In genomic region chr6:25428758-25429317, GRCh38 we compare ENCODE assay signal across 18 cellular contexts.
DNase-seq lines count a peak whose midpoint lies in the region; ATAC-seq, FAIRE-seq and TF ChIP-seq lines count a peak whose summit lies in the region.
"Had no signal": no experiment of that assay in that cellular context is flagged by ENCODE, and none has a peak within 500 bp of the region (broad histone marks: within the 10 kb centered on the region; RNA-seq: fewer than 3 reads in every experiment).

No MANE protein-coding gene starts in this region.

- no peak for ATAC-seq in K562
- ATAC-seq: CD8-positive, alpha-beta T cell; HCT116 had no signal

- H3K9me1 ChIP-seq in K562 (ENCODE audit: control insufficient read depth, insufficient read depth, low read length), result no peaks in the 10 kb centered on the region

- intact Hi-C loops in K562 (cut with micrococcal nuclease) (no loop called here), esophagus squamous epithelium (cut with DNase I) (no loop called here), PC-9 (cut with micrococcal nuclease; ENCODE audit: unreplicated experiment) (no loop called here)

- H4K8ac ChIP-seq in mesendoderm (ENCODE audit: low read depth, low read length), result no peak overlapping the region

- in situ Hi-C loops in K562 (cut with MboI), result no loop called here

- TF ChIP-seq CTCF in DOHH2 (IDR thresholded peaks at IDR 0.05; ENCODE audit: low read depth, low read length, poor library complexity, severe bottlenecking), result no peak
- no peak for TF ChIP-seq CTCF in K562 (IDR thresholded peaks at IDR 0.05 in 2 of 3, conservative IDR thresholded peaks at IDR 0.05 in 1 of 3; ENCODE audit: insufficient read depth in 2 of 3, low read depth in 1 of 3, low read length in 3 of 3)
- no peak for TF ChIP-seq CTCF in esophagus squamous epithelium (IDR thresholded peaks at IDR 0.05)
- no peak for TF ChIP-seq CTCF in PC-9 (conservative IDR thresholded peaks at IDR 0.05)

- no peak overlapping the region for H3K18ac ChIP-seq in mesendoderm (ENCODE audit: low read length)

- H3K9me3 ChIP-seq in DOHH2 (ENCODE audit: control insufficient read depth, insufficient read depth, low read length) (no peaks in the 10 kb centered on the region), K562 (replicated peaks; ENCODE audit: control insufficient read depth, insufficient read depth, low read depth, low read length) (no peaks in the 10 kb centered on the region), esophagus squamous epithelium (no peaks in the 10 kb centered on the region), PC-9 (ENCODE audit: insufficient read depth, low read depth) (no peaks in the 10 kb centered on the region)

- H2AK5ac ChIP-seq in mesendoderm (ENCODE audit: low read length), result no peak overlapping the region

- DNase-seq in NCI-H226 (peak; percentile 43), K562 (ENCODE audit: extremely low read depth in 1 of 4, low spot score in 3 of 4) (no peak), mesendoderm (peak; percentile 20), esophagus squamous epithelium (lab: John Stamatoyannopoulos, UW) (no peak), PC-9 (no peak), DMS114 treated with DMSO at 0.1 percent for 48 hours (lab: John Stamatoyannopoulos, UW; ENCODE audit: unreplicated experiment) (no peak), iPS-NIHi7 (ENCODE audit: extremely low spot score) (no peak)
- DNase-seq: ACHN; CD8-positive, alpha-beta T cell; COR-L47; EL; KBM-7 had no signal

- H2AFZ ChIP-seq in K562 (ENCODE audit: low read depth, low read length) (no peak overlapping the region), PC-9 (no peak overlapping the region)

- H3K4me1 ChIP-seq in DOHH2 (ENCODE audit: control insufficient read depth, low read length), result peaks cover 64% of the 10 kb centered on the region
- no peaks in the 10 kb centered on the region for H3K4me1 ChIP-seq in K562 (replicated peaks in 1 of 2; ENCODE audit: control insufficient read depth in 2 of 2, insufficient read depth in 2 of 2, low read length in 2 of 2)
- no peaks in the 10 kb centered on the region for H3K4me1 ChIP-seq in mesendoderm (ENCODE audit: control insufficient read depth, low read depth, low read length)
- no peaks in the 10 kb centered on the region for H3K4me1 ChIP-seq in esophagus squamous epithelium
- H3K4me1 ChIP-seq in PC-9 (replicated peaks; ENCODE audit: insufficient read depth), result no peaks in the 10 kb centered on the region

- TF ChIP-seq RAD21 in K562 (CRISPR knock-in tag; conservative IDR thresholded peaks at IDR 0.05 in 1 of 2, IDR thresholded peaks at IDR 0.05 in 1 of 2), result no peak

- H3K23ac ChIP-seq in mesendoderm (ENCODE audit: low read length), result no peak overlapping the region

- no peak for FAIRE-seq in K562 (lab: Jason Lieb, UNC)
- FAIRE-seq: D721Med, G401.6, H54 had no signal

- no peak overlapping the region for H4K5ac ChIP-seq in mesendoderm (ENCODE audit: low read length)

- H3K9me2 ChIP-seq in DOHH2 (replicated peaks; ENCODE audit: control insufficient read depth, low read length) (no peaks in the 10 kb centered on the region), PC-9 (ENCODE audit: insufficient read depth) (no peaks in the 10 kb centered on the region)

- H3K27ac ChIP-seq in DOHH2 (ENCODE audit: low read depth, low read length) (no peak overlapping the region), K562 (ENCODE audit: extremely low read depth, low read depth, low read length) (no peak overlapping the region), mesendoderm (ENCODE audit: low read depth, low read length) (no peak overlapping the region), esophagus squamous epithelium (no peak overlapping the region), PC-9 (no peak overlapping the region)
- H3K27ac ChIP-seq: HL-60 had no signal

- POLR2A ChIA-PET in K562 (lab: Yijun Ruan, JAX) (no interaction called here), PC-9 (lab: Charles Lee; ENCODE audit: unreplicated experiment) (no interaction called here)

- H3K9ac ChIP-seq in K562 (ENCODE audit: insufficient read depth in 1 of 2, low read depth in 2 of 2, low read length in 2 of 2) (no peak overlapping the region), mesendoderm (ENCODE audit: low read length) (no peak overlapping the region)

- no peak for TF ChIP-seq POLR2A in K562 (conservative IDR thresholded peaks at IDR 0.05)
- TF ChIP-seq POLR2A in esophagus squamous epithelium (IDR thresholded peaks at IDR 0.05), result no peak

- no peak for TF ChIP-seq EP300 in K562 (IDR thresholded peaks at IDR 0.05; ENCODE audit: low read length)

- H2BK120ac ChIP-seq in mesendoderm (ENCODE audit: low read depth, low read length), result no peak overlapping the region

- no peaks in the 10 kb centered on the region for H4K20me1 ChIP-seq in DOHH2 (ENCODE audit: control insufficient read depth, insufficient read depth, low read depth, low read length)
- no peaks in the 10 kb centered on the region for H4K20me1 ChIP-seq in K562 (replicated peaks; ENCODE audit: control insufficient read depth, insufficient read depth, low read length)
- H4K20me1 ChIP-seq in PC-9 (ENCODE audit: insufficient read depth), result no peaks in the 10 kb centered on the region; the same call in 1 of the 2 replicates

- no TSS peak for BruUV-seq in K562 (replicated peaks; lab: Mats Ljungman, UMichigan)
- BruUV-seq in PC-9 (replicated peaks; lab: Mats Ljungman, UMichigan), result no TSS peak

- CTCF ChIA-PET in K562 (lab: Yijun Ruan, JAX; ENCODE audit: low intra/inter-chr PET ratio), result no interaction called here
- CTCF ChIA-PET in PC-9 (lab: Charles Lee), result no interaction called here

- peak overlapping the region; percentile 63; the same call in 1 of the 2 replicates for H3K4me2 ChIP-seq in DOHH2 (ENCODE audit: low read length)
- no peak overlapping the region for H3K4me2 ChIP-seq in K562 (ENCODE audit: insufficient read depth, low read length)
- H3K4me2 ChIP-seq in mesendoderm (ENCODE audit: low read length), result no peak overlapping the region
- no peak overlapping the region for H3K4me2 ChIP-seq in PC-9

- no peaks in the 10 kb centered on the region for H3K79me1 ChIP-seq in mesendoderm (ENCODE audit: low read length)

- 0% methylated on average over 1 of the region's 1 CpG for WGBS in K562 (ENCODE audit: insufficient coverage, low coverage, missing lambda C conversion rate)
- no CpG with 5 or more reads among the region's 1 CpG for WGBS in mesendoderm (ENCODE audit: extremely low coverage, insufficient coverage, low lambda C conversion rate)
- 86 to 100% methylated on average over 1 of the region's 1 CpG for WGBS in esophagus squamous epithelium, 2 donors

- no peak overlapping the region for H3K4ac ChIP-seq in mesendoderm (ENCODE audit: low read depth, low read length)

- H3F3A ChIP-seq in DOHH2 (ENCODE audit: control insufficient read depth, insufficient read depth), result peaks cover 4% of the 10 kb centered on the region; the same call in 1 of the 2 replicates
- H3F3A ChIP-seq in PC-9 (ENCODE audit: insufficient read depth, low read depth), result no peaks in the 10 kb centered on the region

- H3K4me3 ChIP-seq in DOHH2 (ENCODE audit: low read length), result no peak overlapping the region
- no peak overlapping the region for H3K4me3 ChIP-seq in K562
- H3K4me3 ChIP-seq in mesendoderm (ENCODE audit: low read length), result no peak overlapping the region
- H3K4me3 ChIP-seq in esophagus squamous epithelium, result no peak overlapping the region
- no peak overlapping the region for H3K4me3 ChIP-seq in PC-9

- no peak overlapping the region for H2BK15ac ChIP-seq in mesendoderm (replicated peaks; ENCODE audit: low read depth)

- H3K27me3 ChIP-seq in DOHH2 (ENCODE audit: control insufficient read depth, low read length) (no peaks in the 10 kb centered on the region), K562 (ENCODE audit: control insufficient read depth in 2 of 2, insufficient read depth in 2 of 2, low read length in 2 of 2) (no peaks in the 10 kb centered on the region), mesendoderm (ENCODE audit: insufficient read depth, low read length, poor library complexity) (no peaks in the 10 kb centered on the region), esophagus squamous epithelium (no peaks in the 10 kb centered on the region), PC-9 (ENCODE audit: insufficient read depth, low read depth) (no peaks in the 10 kb centered on the region)

- no peaks in the 10 kb centered on the region for H3K36me3 ChIP-seq in DOHH2 (ENCODE audit: control insufficient read depth, low read length)
- H3K36me3 ChIP-seq in K562 (ENCODE audit: control insufficient read depth, insufficient read depth, low read length), result no peaks in the 10 kb centered on the region
- no peaks in the 10 kb centered on the region for H3K36me3 ChIP-seq in mesendoderm (ENCODE audit: control insufficient read depth, insufficient read depth, low read length)
- no peaks in the 10 kb centered on the region for H3K36me3 ChIP-seq in esophagus squamous epithelium
- H3K36me3 ChIP-seq in PC-9 (ENCODE audit: low read depth), result no peaks in the 10 kb centered on the region

- H3K56ac ChIP-seq in mesendoderm (ENCODE audit: low read length), result no peak overlapping the region

- H2BK5ac ChIP-seq in mesendoderm (ENCODE audit: low read length), result no peak overlapping the region

- H3K79me2 ChIP-seq in DOHH2 (ENCODE audit: control insufficient read depth, low read length) (no peaks in the 10 kb centered on the region), K562 (ENCODE audit: control insufficient read depth, insufficient read depth, low read length) (no peaks in the 10 kb centered on the region), mesendoderm (ENCODE audit: control insufficient read depth, insufficient read depth, low read length) (no peaks in the 10 kb centered on the region), PC-9 (ENCODE audit: low read depth) (no peaks in the 10 kb centered on the region)

TF ChIP-seq in K562, 482 proteins besides CTCF, POLR2A, EP300 and RAD21 (continues in another document):
- TF ChIP-seq CC2D1A (IDR thresholded peaks at IDR 0.05) (no peak), E4F1 (CRISPR knock-in tag; IDR thresholded peaks at IDR 0.05; ENCODE audit: borderline replicate concordance) (no peak), RBM22 (IDR thresholded peaks at IDR 0.05; ENCODE audit: low read depth, low read length, poor library complexity, severe bottlenecking) (no peak)

Comparison
In these comparisons a context has a peak if more than half of its experiments do, and no peak if none do; other contexts are left out.
1. DNase-seq: peak in NCI-H226 (single experiment) and mesendoderm (single experiment); none in K562 (0 of 4), esophagus squamous epithelium (single experiment), PC-9 (0 of 2), DMS114 treated with DMSO at 0.1 percent for 48 hours (single experiment) and iPS-NIHi7 (single experiment).